Comparison of ENCODE assay signal across 8 cellular contexts in the genomic region with DNA sequence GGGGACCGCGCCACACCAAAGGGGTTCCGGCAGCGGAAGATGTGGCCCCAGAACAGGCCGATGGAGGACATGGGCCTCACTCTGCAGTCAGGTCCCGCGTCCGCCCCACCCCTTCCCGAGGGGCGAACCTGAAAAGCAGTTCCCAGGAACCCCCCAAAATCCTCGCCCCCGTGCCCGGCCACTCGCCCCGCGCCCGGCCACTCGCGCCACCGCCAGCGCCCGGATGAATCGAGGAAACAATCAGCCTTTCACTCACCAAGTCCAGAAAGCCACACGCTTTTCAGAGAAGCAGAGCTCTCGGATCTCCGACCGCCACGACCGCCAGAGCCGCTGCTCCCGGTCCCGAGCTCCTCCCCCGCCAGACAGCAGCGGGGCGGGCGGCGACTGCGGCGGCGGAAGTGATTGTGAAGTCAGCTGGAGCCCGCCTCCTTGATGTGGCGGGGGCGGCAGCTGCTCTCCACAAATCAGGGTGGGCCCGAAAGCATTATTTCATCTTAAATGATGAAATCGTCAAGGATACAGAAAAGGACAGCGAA. TPM values are rescaled to one million over a fixed set of nuclear protein-coding genes. Genes with fewer than 3 reads are reported as not detected.
DNase-seq lines count a peak whose midpoint lies in the region; ATAC-seq and TF ChIP-seq lines count a peak whose summit lies in the region.

Gene PJA1 (minus strand): TSS at position 338 of the 536 bp plus-strand sequence. CDS start 2,380 bp downstream, outside the sequence.

- ATAC-seq in T-helper 17 cell = peak; percentile 74
- ATAC-seq in left ventricle myocardium superior = peak; percentile 99
- peak; percentile 83 to 97 (median 92) for ATAC-seq in psoas muscle

- H3K36me3 ChIP-seq in psoas muscle (ENCODE audit: insufficient read depth in 1 of 2, low read depth in 1 of 2) = peaks cover 0 to 16% of the 10 kb centered on the region in 2 donors

- H3K4me1 Mint-ChIP-seq in HFFc6 (ENCODE audit: low read depth) (peaks cover 13% of the 10 kb centered on the region), T-helper 17 cell (peaks cover 31% of the 10 kb centered on the region)

- H3K36me3 Mint-ChIP-seq in HFFc6 (ENCODE audit: low read depth) (peaks cover 13% of the 10 kb centered on the region; the same call in 1 of the 2 replicates), T-helper 17 cell (ENCODE audit: low read depth) (no peaks in the 10 kb centered on the region)

- DNase-seq in HFFc6 (peak; percentile 46), NCI-H1105 (lab: John Stamatoyannopoulos, UW) (peak; percentile 62), T-helper 17 cell (peak; percentile 46 to 61 (median 54)), left ventricle myocardium superior (peak; percentile 86), psoas muscle (peak; percentile 74 to 83), ureter (ENCODE audit: low spot score) (peak; percentile 74)

- no peaks in the 10 kb centered on the region for H3K4me1 ChIP-seq in psoas muscle

- H3K9me3 ChIP-seq in T-helper 17 cell (ENCODE audit: control insufficient read depth, low read length, poor library complexity, severe bottlenecking) (no peaks in the 10 kb centered on the region), psoas muscle (peaks cover 6% of the 10 kb centered on the region)

- peak within 1 kb of the TSS; percentile 70 for H3K27ac Mint-ChIP-seq in HFFc6
- H3K27ac Mint-ChIP-seq in T-helper 17 cell = peak within 1 kb of the TSS; percentile 90

- H3K27me3 ChIP-seq in psoas muscle (ENCODE audit: insufficient read depth in 3 of 3, low read length in 2 of 3) = peaks cover 0 to 7% (median 0%) of the 10 kb centered on the region in 3 donors

- TF ChIP-seq CTCF in HFFc6 (IDR thresholded peaks at IDR 0.05) (no peak), psoas muscle (IDR thresholded peaks at IDR 0.05) (no peak)

- H3K27me3 Mint-ChIP-seq in HFFc6 (ENCODE audit: insufficient read depth) = peaks cover 3% of the 10 kb centered on the region
- H3K27me3 Mint-ChIP-seq in T-helper 17 cell = no peaks in the 10 kb centered on the region

- H3K4me3 Mint-ChIP-seq in HFFc6 = peak within 1 kb of the TSS; percentile 87
- H3K4me3 Mint-ChIP-seq in T-helper 17 cell = peak within 1 kb of the TSS; percentile 94

- WGBS in psoas muscle, 3 donors = 0 to 39% (median 0%) methylated on average over 28 to 46 of the region's 46 CpGs

- H3K27ac ChIP-seq in angular gyrus (ENCODE audit: low read depth, low read length) (peak within 1 kb of the TSS; percentile 73), psoas muscle (peak within 1 kb of the TSS; percentile 70)

- intact Hi-C loops in left ventricle myocardium superior (cut with micrococcal nuclease) = no loop called here
- intact Hi-C loops in psoas muscle (cut with DNase I) = loop anchor here in 1 of 2 donors (10.0 kb wide), 2 partner anchors 120 to 270 kb away; no protein-coding TSS in a partner anchor

- H3K9me3 Mint-ChIP-seq in HFFc6 = no peaks in the 10 kb centered on the region

- peak within 1 kb of the TSS; percentile 87 for H3K4me3 ChIP-seq in GM08714 (ENCODE audit: low read length)
- H3K4me3 ChIP-seq in psoas muscle = peak within 1 kb of the TSS; percentile 76

RNA-seq across cellular contexts. Expression of gene PJA1, which starts in this region (rescaled TPM):
- 10 to 100 TPM; 13.3 to 18.9 (median 17.0) TPM for total RNA-seq in HFFc6 (2021; fragmentation: NEBNext Ultra II Directional; extraction: Animal tissue kit (Norgen Biotek cat#: 25700))
- total RNA-seq in T-helper 17 cell (10 to 100 TPM; 18.7 to 20.2 TPM), left ventricle myocardium superior (11.7 TPM), psoas muscle (10 to 100 TPM in 1 of 4 donors, 1 to 10 TPM in 3; 3.5 to 13.4 (median 5.9) TPM), ureter (24.9 TPM)
- polyA plus RNA-seq in psoas muscle = 10 to 100 TPM in 1 of 3 donors, 1 to 10 TPM in 2; 4.1 to 11.6 (median 9.9) TPM

Comparison
In these comparisons a context has a peak if more than half of its experiments do, and no peak if none do; other contexts are left out.
1. Peak in every context shown above with its lines: DNase-seq, ATAC-seq, H3K4me3 ChIP-seq and H3K27ac ChIP-seq.